16 cellular contexts compared by ENCODE assay signal in genomic region chr17:39132192-39132600, GRCh38. TPM values are rescaled to one million over a fixed set of nuclear protein-coding genes. Genes with fewer than 3 reads are reported as not detected.
A peak's percentile ranks its signal among the peaks of the same experiment; 100 is the strongest.
DNase-seq lines count a peak whose midpoint lies in the region; ATAC-seq and TF ChIP-seq lines count a peak whose summit lies in the region.
"Had no signal": no experiment of that assay in that cellular context is flagged by ENCODE, and none has a peak within 500 bp of the region (broad histone marks: within the 10 kb centered on the region; RNA-seq: fewer than 3 reads in every experiment).

No MANE protein-coding gene starts in this region.

- TF ChIP-seq CTCF in brain microvascular endothelial cell (IDR thresholded peaks at IDR 0.05; ENCODE audit: low read depth, low read length, missing control alignments) (no peak), vagina (IDR thresholded peaks at IDR 0.05) (no peak)

- intact Hi-C loops in Right ventricle myocardium inferior (cut with DNase I), result no loop called here
- intact Hi-C loops in cardiac septum (cut with DNase I), result no loop called here
- intact Hi-C loops in vagina (cut with DNase I), result no loop called here

- peak; percentile 82 for ATAC-seq in Right ventricle myocardium inferior

- no peaks in the 10 kb centered on the region for H3K9me3 ChIP-seq in vagina

- DNase-seq in Right ventricle myocardium inferior (ENCODE audit: missing footprints) (no peak), cardiac septum (ENCODE audit: low spot score) (no peak), brain microvascular endothelial cell (peak; percentile 70), kidney tubule cell (ENCODE audit: low spot score) (peak; percentile 44), vagina (ENCODE audit: extremely low spot score in 2 of 2) (no peak), activated gamma-delta T cell (lab: John Stamatoyannopoulos, UW) (no peak), HPDE6-E6E7 (ENCODE audit: extremely low spot score) (no peak), NOMO-1 treated with dmso at 0.1 percent for 144 hours (lab: John Stamatoyannopoulos, UW; ENCODE audit: unreplicated experiment) (no peak)
- DNase-seq: activated CD4-positive, CD25-positive, alpha-beta regulatory T cell; GF-D8; naive B cell; NCI-H1694; stimulated activated CD4-positive, alpha-beta T cell treated with anti-CD3 and anti-CD28 coated beads, Interleukin-2, amount 100 ng/mL, for 48 hours had no signal

- no peaks in the 10 kb centered on the region for H3K4me1 ChIP-seq in vagina

- H3K27ac ChIP-seq in brain microvascular endothelial cell (no peak overlapping the region), vagina (peak overlapping the region; percentile 51)
- H3K27ac ChIP-seq: HL-60 had no signal

- no peak for TF ChIP-seq POLR2A in vagina (IDR thresholded peaks at IDR 0.05)

- H3K36me3 ChIP-seq in brain microvascular endothelial cell (replicated peaks) (no peaks in the 10 kb centered on the region), vagina (no peaks in the 10 kb centered on the region)

- in situ Hi-C loops in brain microvascular endothelial cell (cut with HindIII; ENCODE audit: low pct_ligation_motif_present, low sequenced_read_pairs), result no loop called here

- H3K4me3 ChIP-seq in brain microvascular endothelial cell (ENCODE audit: low read depth, low read length), result no peak overlapping the region
- H3K4me3 ChIP-seq in vagina, result no peak overlapping the region

- H3K27me3 ChIP-seq in brain microvascular endothelial cell (replicated peaks) (no peaks in the 10 kb centered on the region), vagina (no peaks in the 10 kb centered on the region)

RNA-seq across cellular contexts. Expression of gene PLXDC1, which starts 19.2 kb away (rescaled TPM):
- 19.3 TPM for total RNA-seq in Right ventricle myocardium inferior
- 21.4 TPM for total RNA-seq in cardiac septum
- 6.6 TPM for total RNA-seq in vagina

RNA-seq across cellular contexts. Expression of gene ARL5C, which starts 33.8 kb away (rescaled TPM):
- not detected for total RNA-seq in Right ventricle myocardium inferior
- total RNA-seq in cardiac septum, result not detected
- not detected for total RNA-seq in vagina
- total RNA-seq: A673; activated T-helper 1 cell treated with anti-CD3 and anti-CD28 coated beads, Interleukin-12 subunit alpha, Interleukin-12 subunit beta, Interleukin-2, Interleukin-4 antibody, amounts not matched to agents 30 ng/mL and 10 ng/mL and 1 ng/mL, durations not matched to agents 14 hours and 24 hours and 36 hours had no signal

Comparison
In these comparisons a context has a peak if more than half of its experiments do, and no peak if none do; other contexts are left out.
1. DNase-seq: peak in brain microvascular endothelial cell (single experiment) and kidney tubule cell (single experiment); none in Right ventricle myocardium inferior (single experiment), cardiac septum (single experiment), vagina (0 of 2), activated gamma-delta T cell (single experiment), HPDE6-E6E7 (single experiment) and NOMO-1 treated with dmso at 0.1 percent for 144 hours (single experiment).